9 cellular contexts compared by ENCODE assay signal in the genomic region with DNA sequence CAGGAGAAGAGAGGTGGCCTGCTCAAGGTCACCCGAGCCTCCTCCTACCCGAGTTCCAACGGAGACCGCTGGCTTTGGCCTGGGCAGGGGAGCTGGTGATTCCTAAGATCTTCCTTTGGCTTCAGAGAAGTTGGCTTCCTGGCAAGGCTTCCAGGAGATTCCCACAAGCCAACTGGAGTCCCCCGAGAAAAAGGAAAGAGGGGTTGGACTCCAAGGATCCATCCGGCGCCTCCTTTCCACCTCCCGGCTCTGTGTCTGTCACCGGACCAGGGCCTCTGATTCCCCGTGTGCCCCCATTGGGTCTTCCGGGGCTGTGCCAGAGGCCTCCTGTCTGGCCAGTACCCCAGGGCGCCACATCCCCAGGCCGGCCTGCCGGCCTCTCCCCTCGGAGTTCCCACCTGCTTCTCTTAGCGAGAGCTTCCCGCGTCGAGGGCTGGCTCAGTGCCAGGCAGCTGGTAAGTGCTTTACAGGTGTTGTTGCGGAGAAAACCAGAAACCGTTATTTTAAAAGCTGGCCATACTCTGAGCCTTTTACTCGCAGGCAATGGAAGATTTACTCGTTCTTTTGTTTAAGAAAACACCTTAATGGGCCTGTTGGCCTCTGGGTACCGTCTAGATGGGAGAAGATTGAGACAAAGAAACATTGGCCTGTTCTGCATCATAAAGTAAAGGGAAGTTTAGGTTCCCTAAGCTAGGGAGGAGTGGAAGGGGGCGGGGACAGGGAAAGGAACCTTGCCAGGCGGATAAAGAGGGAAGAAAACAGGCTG.
DNase-seq lines count a peak whose midpoint lies in the region; ATAC-seq and TF ChIP-seq lines count a peak whose summit lies in the region.
"Had no signal": no experiment of that assay in that cellular context is flagged by ENCODE, and none has a peak within 500 bp of the region (broad histone marks: within the 10 kb centered on the region; RNA-seq: fewer than 3 reads in every experiment).

No MANE protein-coding gene starts in this region.

- no peak overlapping the region for H2AK5ac ChIP-seq in mesendoderm (ENCODE audit: low read length)

- no peak for ATAC-seq in CD4-positive, alpha-beta T cell (ENCODE audit: poor library complexity)
- no peak for ATAC-seq in activated CD8-positive, alpha-beta T cell treated with anti-CD3 and anti-CD28 coated beads, Interleukin-2, amount 10 ng/mL, durations not matched to agents 7 days and 5 days
- ATAC-seq in HG03442 (IDR thresholded peaks at IDR 0.05; ENCODE audit: unreplicated experiment), result no peak

- H3K4me2 ChIP-seq in mesendoderm (ENCODE audit: low read length), result peak overlapping the region; percentile 20

- H3K4me3 ChIP-seq in HUES64 (ENCODE audit: low read length) (peak overlapping the region; percentile 46), mesendoderm (ENCODE audit: low read length) (no peak overlapping the region), uterus (no peak overlapping the region)

- no peaks in the 10 kb centered on the region for H3K9me3 Mint-ChIP-seq in CD4-positive, alpha-beta T cell
- H3K9me3 Mint-ChIP-seq in activated CD8-positive, alpha-beta T cell treated with anti-CD3 and anti-CD28 coated beads, Interleukin-2, amount 10 ng/mL, durations not matched to agents 7 days and 5 days (ENCODE audit: insufficient read depth), result no peaks in the 10 kb centered on the region

- peak overlapping the region; percentile 90 for H3K4me3 Mint-ChIP-seq in CD4-positive, alpha-beta T cell
- peak overlapping the region; percentile 74 for H3K4me3 Mint-ChIP-seq in activated CD8-positive, alpha-beta T cell treated with anti-CD3 and anti-CD28 coated beads, Interleukin-2, amount 10 ng/mL, durations not matched to agents 7 days and 5 days

- intact Hi-C loops in CD4-positive, alpha-beta T cell (cut with DNase I, micrococcal nuclease), result no loop called here
- intact Hi-C loops in uterus (cut with DNase I; ENCODE audit: low total_unique reads), result no loop called here

- no peak overlapping the region for H3K23ac ChIP-seq in mesendoderm (ENCODE audit: low read length)

- no peaks in the 10 kb centered on the region for H3K79me2 ChIP-seq in mesendoderm (ENCODE audit: control insufficient read depth, insufficient read depth, low read length)

- no peak overlapping the region for H2BK15ac ChIP-seq in mesendoderm (replicated peaks; ENCODE audit: low read depth)

- no peak overlapping the region for H4K5ac ChIP-seq in mesendoderm (ENCODE audit: low read length)

- H3K4me1 ChIP-seq in HUES64 (ENCODE audit: insufficient read depth, low read length) (peaks cover 16% of the 10 kb centered on the region), mesendoderm (ENCODE audit: control insufficient read depth, low read depth, low read length) (peaks cover 3% of the 10 kb centered on the region), uterus (no peaks in the 10 kb centered on the region)

- POLR2A ChIA-PET in CD4-positive, alpha-beta T cell (lab: Charles Lee), result no interaction called here
- POLR2A ChIA-PET in activated CD8-positive, alpha-beta T cell treated with anti-CD3 and anti-CD28 coated beads, Interleukin-2, amount 10 ng/mL, durations not matched to agents 7 days and 5 days (lab: Charles Lee), result no interaction called here

- H3K56ac ChIP-seq in mesendoderm (ENCODE audit: low read length), result peak overlapping the region; percentile 49

- H3K36me3 Mint-ChIP-seq in CD4-positive, alpha-beta T cell (ENCODE audit: low read depth), result no peaks in the 10 kb centered on the region
- no peaks in the 10 kb centered on the region for H3K36me3 Mint-ChIP-seq in activated CD8-positive, alpha-beta T cell treated with anti-CD3 and anti-CD28 coated beads, Interleukin-2, amount 10 ng/mL, durations not matched to agents 7 days and 5 days (ENCODE audit: low read depth)

- no peaks in the 10 kb centered on the region for H3K9me3 ChIP-seq in CD4-positive, alpha-beta T cell (ENCODE audit: control insufficient read depth, low read length)
- H3K9me3 ChIP-seq in HUES64 (ENCODE audit: insufficient read depth, low read depth, low read length) (no peaks in the 10 kb centered on the region), uterus (no peaks in the 10 kb centered on the region)

- H3K27ac ChIP-seq in CD4-positive, alpha-beta T cell (ENCODE audit: low read depth, low read length), result no peak overlapping the region
- H3K27ac ChIP-seq in HUES64 (ENCODE audit: low read depth, low read length) (no peak overlapping the region), mesendoderm (ENCODE audit: low read depth, low read length) (no peak overlapping the region), uterus (no peak overlapping the region)

- no peak overlapping the region for H4K8ac ChIP-seq in mesendoderm (ENCODE audit: low read depth, low read length)

- no peak overlapping the region for H2BK120ac ChIP-seq in mesendoderm (ENCODE audit: low read depth, low read length)

- H3K27ac Mint-ChIP-seq in CD4-positive, alpha-beta T cell, result no peak overlapping the region
- no peak overlapping the region for H3K27ac Mint-ChIP-seq in activated CD8-positive, alpha-beta T cell treated with anti-CD3 and anti-CD28 coated beads, Interleukin-2, amount 10 ng/mL, durations not matched to agents 7 days and 5 days

- H3K27me3 ChIP-seq in CD4-positive, alpha-beta T cell (ENCODE audit: control insufficient read depth, insufficient read depth, low read length), result peaks cover 31% of the 10 kb centered on the region
- H3K27me3 ChIP-seq in HUES64 (ENCODE audit: insufficient read depth, low read length), result peaks cover 100% of the 10 kb centered on the region
- peaks cover 33% of the 10 kb centered on the region for H3K27me3 ChIP-seq in mesendoderm (ENCODE audit: insufficient read depth, low read length, poor library complexity)
- H3K27me3 ChIP-seq in uterus, result peaks cover 0 to 24% of the 10 kb centered on the region in 2 donors

- H3K79me1 ChIP-seq in mesendoderm (ENCODE audit: low read length), result no peaks in the 10 kb centered on the region

- CTCF ChIA-PET in CD4-positive, alpha-beta T cell (lab: Charles Lee), result no interaction called here
- CTCF ChIA-PET in activated CD8-positive, alpha-beta T cell treated with anti-CD3 and anti-CD28 coated beads, Interleukin-2, amount 10 ng/mL, durations not matched to agents 7 days and 5 days (lab: Charles Lee), result interaction anchor here (0.7 kb wide), 1 partner anchor 256 kb away, joined by 3 read pairs; no protein-coding TSS in a partner anchor

- peaks cover 37% of the 10 kb centered on the region for H3K27me3 Mint-ChIP-seq in CD4-positive, alpha-beta T cell
- peaks cover 38% of the 10 kb centered on the region for H3K27me3 Mint-ChIP-seq in activated CD8-positive, alpha-beta T cell treated with anti-CD3 and anti-CD28 coated beads, Interleukin-2, amount 10 ng/mL, durations not matched to agents 7 days and 5 days (ENCODE audit: low read depth)

- WGBS in HUES64, result 6% methylated on average over 26 of the region's 26 CpGs
- WGBS in mesendoderm (ENCODE audit: extremely low coverage, insufficient coverage, low lambda C conversion rate), result no CpG with 5 or more reads among the region's 26 CpGs

- no peaks in the 10 kb centered on the region for H3K36me3 ChIP-seq in HUES64 (ENCODE audit: insufficient read depth, low read length)
- H3K36me3 ChIP-seq in mesendoderm (ENCODE audit: control insufficient read depth, insufficient read depth, low read length), result no peaks in the 10 kb centered on the region
- H3K36me3 ChIP-seq in uterus, result no peaks in the 10 kb centered on the region

- DNase-seq in CD4-positive, alpha-beta T cell, result peak in 1 of 10 experiments; percentile 13
- DNase-seq in activated CD8-positive, alpha-beta T cell treated with anti-CD3 and anti-CD28 coated beads, Interleukin-2, amount 10 ng/mL, durations not matched to agents 7 days and 5 days, result no peak
- no peak for DNase-seq in mesendoderm
- no peak for DNase-seq in stimulated activated CD4-positive, alpha-beta T cell treated with anti-CD3 and anti-CD28 coated beads, Interleukin-2, amount 100 ng/mL, for 24 hours
- DNase-seq in uterus, result no peak
- no peak for DNase-seq in cortex of kidney (lab: John Stamatoyannopoulos, UW)
- DNase-seq: NCI-H446 had no signal

- H3K9ac ChIP-seq in HUES64 (ENCODE audit: low read depth, low read length), result no peak overlapping the region
- H3K9ac ChIP-seq in mesendoderm (ENCODE audit: low read length), result peak overlapping the region; percentile 6

- TF ChIP-seq CTCF in CD4-positive, alpha-beta T cell (IDR thresholded peaks at IDR 0.05), result no peak
- TF ChIP-seq CTCF in uterus (IDR thresholded peaks at IDR 0.05), result no peak

- no peak overlapping the region for H3K4ac ChIP-seq in mesendoderm (ENCODE audit: low read depth, low read length)

- H3K18ac ChIP-seq in mesendoderm (ENCODE audit: low read length), result no peak overlapping the region

- H3K4me1 Mint-ChIP-seq in CD4-positive, alpha-beta T cell (ENCODE audit: low read depth), result peaks cover 10% of the 10 kb centered on the region
- H3K4me1 Mint-ChIP-seq in activated CD8-positive, alpha-beta T cell treated with anti-CD3 and anti-CD28 coated beads, Interleukin-2, amount 10 ng/mL, durations not matched to agents 7 days and 5 days (ENCODE audit: low read depth), result peaks cover 6% of the 10 kb centered on the region

- no peak for TF ChIP-seq POLR2A in uterus (IDR thresholded peaks at IDR 0.05)

- H2BK5ac ChIP-seq in mesendoderm (ENCODE audit: low read length), result no peak overlapping the region
